In genomic region chr2:43824512-43824911, GRCh38 we compare ENCODE assay signal across 6 cellular contexts. TPM values are rescaled to one million over a fixed set of nuclear protein-coding genes. Genes with fewer than 3 reads are reported as not detected.
"Had no signal": no experiment of that assay in that cellular context is flagged by ENCODE, and none has a peak within 500 bp of the region (broad histone marks: within the 10 kb centered on the region; RNA-seq: fewer than 3 reads in every experiment).

No MANE protein-coding gene starts in this region.

- H3K4me1 Mint-ChIP-seq: IgD-negative memory B cell had no signal

- DNase-seq: H9, HCEC 1CT, KBM-7 had no signal

- H3K4me3 Mint-ChIP-seq: H9, IgD-negative memory B cell had no signal

- H3K27ac Mint-ChIP-seq: H9, IgD-negative memory B cell had no signal

- H3K9me3 Mint-ChIP-seq: H9 had no signal

- H3K36me3 Mint-ChIP-seq: IgD-negative memory B cell had no signal

RNA-seq across cellular contexts. Expression of gene ABCG5, which starts 14.1 kb away (rescaled TPM):
- total RNA-seq: H1, H9, HT-29 had no signal
- polyA plus RNA-seq: H1, IgD-negative memory B cell had no signal

RNA-seq across cellular contexts. Expression of gene ABCG8, which starts 14.3 kb away (rescaled TPM):
- total RNA-seq: H1, H9, HT-29 had no signal
- polyA plus RNA-seq: H1, IgD-negative memory B cell had no signal
